In the genomic region with DNA sequence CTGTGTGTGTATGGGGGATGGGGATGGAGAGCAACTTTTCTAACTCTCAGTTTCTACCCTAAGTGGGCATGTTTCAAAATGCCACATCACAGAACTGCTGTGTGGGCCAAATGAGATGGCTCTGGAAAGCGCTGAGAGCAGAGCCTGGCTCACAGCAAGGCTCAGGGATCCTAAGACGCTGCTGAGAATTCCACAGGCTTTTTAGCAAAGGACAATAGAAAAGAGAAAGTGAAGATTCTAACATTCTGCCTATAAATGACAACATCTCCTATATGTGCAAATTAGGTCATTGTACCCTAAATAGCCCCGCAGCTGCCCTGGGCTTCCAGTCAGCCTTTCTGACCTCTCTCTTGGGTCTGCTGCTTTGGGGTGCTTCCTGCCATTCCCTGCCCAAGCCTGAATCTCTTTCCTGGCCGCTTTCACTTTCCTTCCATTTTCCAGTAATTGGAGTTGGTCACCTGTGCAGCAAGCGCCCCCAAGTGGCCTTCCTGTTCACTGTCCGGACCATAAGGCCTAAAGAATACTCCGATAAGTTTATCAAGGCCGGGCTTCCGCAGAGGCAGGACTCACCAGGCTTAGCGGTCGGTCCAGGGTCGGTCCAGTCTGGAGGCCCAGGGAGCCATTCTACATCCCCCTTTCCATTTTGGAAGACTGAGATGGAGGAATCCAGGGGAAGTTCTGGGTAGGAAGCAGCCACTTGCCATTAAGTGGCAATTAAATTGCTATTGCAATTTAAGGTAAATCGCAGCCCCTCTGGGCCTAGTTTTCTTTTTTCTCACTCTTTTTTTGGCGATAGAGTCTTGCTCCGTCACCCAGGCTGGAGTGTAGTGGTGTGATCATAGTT, we compare ENCODE assay signal across 1 cellular context.
TF ChIP-seq lines count a peak whose summit lies in the region.

No MANE protein-coding gene starts in this region.

TF ChIP-seq in K562, 482 proteins besides CTCF, POLR2A, EP300 and RAD21 (continued from another document and continues in another):
- TF ChIP-seq, protein P1, sequence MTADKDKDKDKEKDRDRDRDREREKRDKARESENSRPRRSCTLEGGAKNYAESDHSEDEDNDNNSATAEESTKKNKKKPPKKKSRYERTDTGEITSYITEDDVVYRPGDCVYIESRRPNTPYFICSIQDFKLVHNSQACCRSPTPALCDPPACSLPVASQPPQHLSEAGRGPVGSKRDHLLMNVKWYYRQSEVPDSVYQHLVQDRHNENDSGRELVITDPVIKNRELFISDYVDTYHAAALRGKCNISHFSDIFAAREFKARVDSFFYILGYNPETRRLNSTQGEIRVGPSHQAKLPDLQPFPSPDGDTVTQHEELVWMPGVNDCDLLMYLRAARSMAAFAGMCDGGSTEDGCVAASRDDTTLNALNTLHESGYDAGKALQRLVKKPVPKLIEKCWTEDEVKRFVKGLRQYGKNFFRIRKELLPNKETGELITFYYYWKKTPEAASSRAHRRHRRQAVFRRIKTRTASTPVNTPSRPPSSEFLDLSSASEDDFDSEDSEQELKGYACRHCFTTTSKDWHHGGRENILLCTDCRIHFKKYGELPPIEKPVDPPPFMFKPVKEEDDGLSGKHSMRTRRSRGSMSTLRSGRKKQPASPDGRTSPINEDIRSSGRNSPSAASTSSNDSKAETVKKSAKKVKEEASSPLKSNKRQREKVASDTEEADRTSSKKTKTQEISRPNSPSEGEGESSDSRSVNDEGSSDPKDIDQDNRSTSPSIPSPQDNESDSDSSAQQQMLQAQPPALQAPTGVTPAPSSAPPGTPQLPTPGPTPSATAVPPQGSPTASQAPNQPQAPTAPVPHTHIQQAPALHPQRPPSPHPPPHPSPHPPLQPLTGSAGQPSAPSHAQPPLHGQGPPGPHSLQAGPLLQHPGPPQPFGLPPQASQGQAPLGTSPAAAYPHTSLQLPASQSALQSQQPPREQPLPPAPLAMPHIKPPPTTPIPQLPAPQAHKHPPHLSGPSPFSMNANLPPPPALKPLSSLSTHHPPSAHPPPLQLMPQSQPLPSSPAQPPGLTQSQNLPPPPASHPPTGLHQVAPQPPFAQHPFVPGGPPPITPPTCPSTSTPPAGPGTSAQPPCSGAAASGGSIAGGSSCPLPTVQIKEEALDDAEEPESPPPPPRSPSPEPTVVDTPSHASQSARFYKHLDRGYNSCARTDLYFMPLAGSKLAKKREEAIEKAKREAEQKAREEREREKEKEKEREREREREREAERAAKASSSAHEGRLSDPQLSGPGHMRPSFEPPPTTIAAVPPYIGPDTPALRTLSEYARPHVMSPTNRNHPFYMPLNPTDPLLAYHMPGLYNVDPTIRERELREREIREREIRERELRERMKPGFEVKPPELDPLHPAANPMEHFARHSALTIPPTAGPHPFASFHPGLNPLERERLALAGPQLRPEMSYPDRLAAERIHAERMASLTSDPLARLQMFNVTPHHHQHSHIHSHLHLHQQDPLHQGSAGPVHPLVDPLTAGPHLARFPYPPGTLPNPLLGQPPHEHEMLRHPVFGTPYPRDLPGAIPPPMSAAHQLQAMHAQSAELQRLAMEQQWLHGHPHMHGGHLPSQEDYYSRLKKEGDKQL (CRISPR knock-in tag; IDR thresholded peaks at IDR 0.05; ENCODE audit: borderline replicate concordance), result no peak
- no peak for TF ChIP-seq RBM22 (IDR thresholded peaks at IDR 0.05; ENCODE audit: low read depth, low read length, poor library complexity, severe bottlenecking)
- 0 out of 2 replicates have a peak, but pooled peaks have one; percentile 23 for TF ChIP-seq C11orf30 (IDR thresholded peaks at IDR 0.05; ENCODE audit: low read depth)
- TF ChIP-seq KDM4B (IDR thresholded peaks at IDR 0.05; ENCODE audit: borderline replicate concordance in 2 of 2, low read depth in 1 of 2), result no peak
- no peak for TF ChIP-seq ZNF707 (CRISPR knock-in tag; conservative IDR thresholded peaks at IDR 0.05)
- TF ChIP-seq ELF1 (tag; IDR thresholded peaks at IDR 0.05), result peak; percentile 75
- peak; percentile 44 for TF ChIP-seq KDM5B (IDR thresholded peaks at IDR 0.05; ENCODE audit: insufficient replicate concordance, low read depth, low read length)
- no peak for TF ChIP-seq CBFB (CRISPR knock-in tag; IDR thresholded peaks at IDR 0.05)
- no peak for TF ChIP-seq ZFP1 (CRISPR knock-in tag; IDR thresholded peaks at IDR 0.05)
- no peak for TF ChIP-seq ZBTB17 (CRISPR knock-in tag; IDR thresholded peaks at IDR 0.05)
- no peak for TF ChIP-seq SRSF3 (IDR thresholded peaks at IDR 0.05; ENCODE audit: insufficient read depth, low read length)
- no peak for TF ChIP-seq FUS (optimal IDR thresholded peaks at IDR 0.05; ENCODE audit: low read depth, low read length)
- TF ChIP-seq, protein P2, sequence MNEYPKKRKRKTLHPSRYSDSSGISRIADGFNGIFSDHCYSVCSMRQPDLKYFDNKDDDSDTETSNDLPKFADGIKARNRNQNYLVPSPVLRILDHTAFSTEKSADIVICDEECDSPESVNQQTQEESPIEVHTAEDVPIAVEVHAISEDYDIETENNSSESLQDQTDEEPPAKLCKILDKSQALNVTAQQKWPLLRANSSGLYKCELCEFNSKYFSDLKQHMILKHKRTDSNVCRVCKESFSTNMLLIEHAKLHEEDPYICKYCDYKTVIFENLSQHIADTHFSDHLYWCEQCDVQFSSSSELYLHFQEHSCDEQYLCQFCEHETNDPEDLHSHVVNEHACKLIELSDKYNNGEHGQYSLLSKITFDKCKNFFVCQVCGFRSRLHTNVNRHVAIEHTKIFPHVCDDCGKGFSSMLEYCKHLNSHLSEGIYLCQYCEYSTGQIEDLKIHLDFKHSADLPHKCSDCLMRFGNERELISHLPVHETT (CRISPR knock-in tag; conservative IDR thresholded peaks at IDR 0.05 in 1 of 2, IDR thresholded peaks at IDR 0.05 in 1 of 2), result peak in 1 of 2 experiments; percentile 72; a peak in 1 of 4 replicates
- TF ChIP-seq, protein P3, sequence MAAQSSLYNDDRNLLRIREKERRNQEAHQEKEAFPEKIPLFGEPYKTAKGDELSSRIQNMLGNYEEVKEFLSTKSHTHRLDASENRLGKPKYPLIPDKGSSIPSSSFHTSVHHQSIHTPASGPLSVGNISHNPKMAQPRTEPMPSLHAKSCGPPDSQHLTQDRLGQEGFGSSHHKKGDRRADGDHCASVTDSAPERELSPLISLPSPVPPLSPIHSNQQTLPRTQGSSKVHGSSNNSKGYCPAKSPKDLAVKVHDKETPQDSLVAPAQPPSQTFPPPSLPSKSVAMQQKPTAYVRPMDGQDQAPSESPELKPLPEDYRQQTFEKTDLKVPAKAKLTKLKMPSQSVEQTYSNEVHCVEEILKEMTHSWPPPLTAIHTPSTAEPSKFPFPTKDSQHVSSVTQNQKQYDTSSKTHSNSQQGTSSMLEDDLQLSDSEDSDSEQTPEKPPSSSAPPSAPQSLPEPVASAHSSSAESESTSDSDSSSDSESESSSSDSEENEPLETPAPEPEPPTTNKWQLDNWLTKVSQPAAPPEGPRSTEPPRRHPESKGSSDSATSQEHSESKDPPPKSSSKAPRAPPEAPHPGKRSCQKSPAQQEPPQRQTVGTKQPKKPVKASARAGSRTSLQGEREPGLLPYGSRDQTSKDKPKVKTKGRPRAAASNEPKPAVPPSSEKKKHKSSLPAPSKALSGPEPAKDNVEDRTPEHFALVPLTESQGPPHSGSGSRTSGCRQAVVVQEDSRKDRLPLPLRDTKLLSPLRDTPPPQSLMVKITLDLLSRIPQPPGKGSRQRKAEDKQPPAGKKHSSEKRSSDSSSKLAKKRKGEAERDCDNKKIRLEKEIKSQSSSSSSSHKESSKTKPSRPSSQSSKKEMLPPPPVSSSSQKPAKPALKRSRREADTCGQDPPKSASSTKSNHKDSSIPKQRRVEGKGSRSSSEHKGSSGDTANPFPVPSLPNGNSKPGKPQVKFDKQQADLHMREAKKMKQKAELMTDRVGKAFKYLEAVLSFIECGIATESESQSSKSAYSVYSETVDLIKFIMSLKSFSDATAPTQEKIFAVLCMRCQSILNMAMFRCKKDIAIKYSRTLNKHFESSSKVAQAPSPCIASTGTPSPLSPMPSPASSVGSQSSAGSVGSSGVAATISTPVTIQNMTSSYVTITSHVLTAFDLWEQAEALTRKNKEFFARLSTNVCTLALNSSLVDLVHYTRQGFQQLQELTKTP (IDR thresholded peaks at IDR 0.05; ENCODE audit: low read depth in 1 of 2, partially characterized antibody in 2 of 2), result peak in 1 of 2 experiments; percentile 76
- peak; percentile 61; the same call in 1 of the 2 replicates for TF ChIP-seq MTA1 (IDR thresholded peaks at IDR 0.05; ENCODE audit: borderline replicate concordance)
- TF ChIP-seq ZNF41 (CRISPR knock-in tag; conservative IDR thresholded peaks at IDR 0.05), result no peak
- no peak for TF ChIP-seq SRSF9 (IDR thresholded peaks at IDR 0.05; ENCODE audit: borderline replicate concordance, low read depth, low read length)
- TF ChIP-seq, protein P4, sequence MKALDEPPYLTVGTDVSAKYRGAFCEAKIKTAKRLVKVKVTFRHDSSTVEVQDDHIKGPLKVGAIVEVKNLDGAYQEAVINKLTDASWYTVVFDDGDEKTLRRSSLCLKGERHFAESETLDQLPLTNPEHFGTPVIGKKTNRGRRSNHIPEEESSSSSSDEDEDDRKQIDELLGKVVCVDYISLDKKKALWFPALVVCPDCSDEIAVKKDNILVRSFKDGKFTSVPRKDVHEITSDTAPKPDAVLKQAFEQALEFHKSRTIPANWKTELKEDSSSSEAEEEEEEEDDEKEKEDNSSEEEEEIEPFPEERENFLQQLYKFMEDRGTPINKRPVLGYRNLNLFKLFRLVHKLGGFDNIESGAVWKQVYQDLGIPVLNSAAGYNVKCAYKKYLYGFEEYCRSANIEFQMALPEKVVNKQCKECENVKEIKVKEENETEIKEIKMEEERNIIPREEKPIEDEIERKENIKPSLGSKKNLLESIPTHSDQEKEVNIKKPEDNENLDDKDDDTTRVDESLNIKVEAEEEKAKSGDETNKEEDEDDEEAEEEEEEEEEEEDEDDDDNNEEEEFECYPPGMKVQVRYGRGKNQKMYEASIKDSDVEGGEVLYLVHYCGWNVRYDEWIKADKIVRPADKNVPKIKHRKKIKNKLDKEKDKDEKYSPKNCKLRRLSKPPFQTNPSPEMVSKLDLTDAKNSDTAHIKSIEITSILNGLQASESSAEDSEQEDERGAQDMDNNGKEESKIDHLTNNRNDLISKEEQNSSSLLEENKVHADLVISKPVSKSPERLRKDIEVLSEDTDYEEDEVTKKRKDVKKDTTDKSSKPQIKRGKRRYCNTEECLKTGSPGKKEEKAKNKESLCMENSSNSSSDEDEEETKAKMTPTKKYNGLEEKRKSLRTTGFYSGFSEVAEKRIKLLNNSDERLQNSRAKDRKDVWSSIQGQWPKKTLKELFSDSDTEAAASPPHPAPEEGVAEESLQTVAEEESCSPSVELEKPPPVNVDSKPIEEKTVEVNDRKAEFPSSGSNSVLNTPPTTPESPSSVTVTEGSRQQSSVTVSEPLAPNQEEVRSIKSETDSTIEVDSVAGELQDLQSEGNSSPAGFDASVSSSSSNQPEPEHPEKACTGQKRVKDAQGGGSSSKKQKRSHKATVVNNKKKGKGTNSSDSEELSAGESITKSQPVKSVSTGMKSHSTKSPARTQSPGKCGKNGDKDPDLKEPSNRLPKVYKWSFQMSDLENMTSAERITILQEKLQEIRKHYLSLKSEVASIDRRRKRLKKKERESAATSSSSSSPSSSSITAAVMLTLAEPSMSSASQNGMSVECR (CRISPR knock-in tag; IDR thresholded peaks at IDR 0.05), result no peak
- no peak for TF ChIP-seq PPARD (CRISPR knock-in tag; IDR thresholded peaks at IDR 0.05)
- TF ChIP-seq KLF1 (tag; IDR thresholded peaks at IDR 0.05), result no peak
- TF ChIP-seq, protein P5, sequence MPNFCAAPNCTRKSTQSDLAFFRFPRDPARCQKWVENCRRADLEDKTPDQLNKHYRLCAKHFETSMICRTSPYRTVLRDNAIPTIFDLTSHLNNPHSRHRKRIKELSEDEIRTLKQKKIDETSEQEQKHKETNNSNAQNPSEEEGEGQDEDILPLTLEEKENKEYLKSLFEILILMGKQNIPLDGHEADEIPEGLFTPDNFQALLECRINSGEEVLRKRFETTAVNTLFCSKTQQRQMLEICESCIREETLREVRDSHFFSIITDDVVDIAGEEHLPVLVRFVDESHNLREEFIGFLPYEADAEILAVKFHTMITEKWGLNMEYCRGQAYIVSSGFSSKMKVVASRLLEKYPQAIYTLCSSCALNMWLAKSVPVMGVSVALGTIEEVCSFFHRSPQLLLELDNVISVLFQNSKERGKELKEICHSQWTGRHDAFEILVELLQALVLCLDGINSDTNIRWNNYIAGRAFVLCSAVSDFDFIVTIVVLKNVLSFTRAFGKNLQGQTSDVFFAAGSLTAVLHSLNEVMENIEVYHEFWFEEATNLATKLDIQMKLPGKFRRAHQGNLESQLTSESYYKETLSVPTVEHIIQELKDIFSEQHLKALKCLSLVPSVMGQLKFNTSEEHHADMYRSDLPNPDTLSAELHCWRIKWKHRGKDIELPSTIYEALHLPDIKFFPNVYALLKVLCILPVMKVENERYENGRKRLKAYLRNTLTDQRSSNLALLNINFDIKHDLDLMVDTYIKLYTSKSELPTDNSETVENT (CRISPR knock-in tag; IDR thresholded peaks at IDR 0.05), result peak; percentile 61; the same call in 1 of the 2 replicates
- peak; percentile 51; the same call in 1 of the 2 replicates for TF ChIP-seq POLR2G (IDR thresholded peaks at IDR 0.05; ENCODE audit: low read depth, low read length)
- TF ChIP-seq, protein P6, sequence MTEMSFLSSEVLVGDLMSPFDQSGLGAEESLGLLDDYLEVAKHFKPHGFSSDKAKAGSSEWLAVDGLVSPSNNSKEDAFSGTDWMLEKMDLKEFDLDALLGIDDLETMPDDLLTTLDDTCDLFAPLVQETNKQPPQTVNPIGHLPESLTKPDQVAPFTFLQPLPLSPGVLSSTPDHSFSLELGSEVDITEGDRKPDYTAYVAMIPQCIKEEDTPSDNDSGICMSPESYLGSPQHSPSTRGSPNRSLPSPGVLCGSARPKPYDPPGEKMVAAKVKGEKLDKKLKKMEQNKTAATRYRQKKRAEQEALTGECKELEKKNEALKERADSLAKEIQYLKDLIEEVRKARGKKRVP (CRISPR knock-in tag; IDR thresholded peaks at IDR 0.05), result peak; percentile 18; the same call in 1 of the 2 replicates
- TF ChIP-seq, protein P7, sequence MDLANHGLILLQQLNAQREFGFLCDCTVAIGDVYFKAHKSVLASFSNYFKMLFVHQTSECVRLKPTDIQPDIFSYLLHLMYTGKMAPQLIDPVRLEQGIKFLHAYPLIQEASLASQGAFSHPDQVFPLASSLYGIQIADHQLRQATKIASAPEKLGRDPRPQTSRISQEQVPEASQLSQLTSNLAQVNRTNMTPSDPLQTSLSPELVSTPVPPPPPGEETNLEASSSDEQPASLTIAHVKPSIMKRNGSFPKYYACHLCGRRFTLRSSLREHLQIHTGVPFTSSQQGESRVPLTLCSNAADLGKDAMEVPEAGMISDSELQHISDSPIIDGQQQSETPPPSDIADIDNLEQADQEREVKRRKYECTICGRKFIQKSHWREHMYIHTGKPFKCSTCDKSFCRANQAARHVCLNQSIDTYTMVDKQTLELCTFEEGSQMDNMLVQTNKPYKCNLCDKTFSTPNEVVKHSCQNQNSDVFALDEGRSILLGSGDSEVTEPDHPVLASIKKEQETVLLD (IDR thresholded peaks at IDR 0.05), result peak; percentile 49; the same call in 1 of the 2 replicates
- no peak for TF ChIP-seq MTF1 (CRISPR knock-in tag; IDR thresholded peaks at IDR 0.05; ENCODE audit: borderline replicate concordance)
- no peak for TF ChIP-seq ZNF197 (CRISPR knock-in tag; IDR thresholded peaks at IDR 0.05; ENCODE audit: low read depth)
- no peak for TF ChIP-seq KDM2B (CRISPR knock-in tag; IDR thresholded peaks at IDR 0.05)
- TF ChIP-seq CXXC5 (CRISPR knock-in tag; IDR thresholded peaks at IDR 0.05), result no peak
- TF ChIP-seq, protein P8, sequence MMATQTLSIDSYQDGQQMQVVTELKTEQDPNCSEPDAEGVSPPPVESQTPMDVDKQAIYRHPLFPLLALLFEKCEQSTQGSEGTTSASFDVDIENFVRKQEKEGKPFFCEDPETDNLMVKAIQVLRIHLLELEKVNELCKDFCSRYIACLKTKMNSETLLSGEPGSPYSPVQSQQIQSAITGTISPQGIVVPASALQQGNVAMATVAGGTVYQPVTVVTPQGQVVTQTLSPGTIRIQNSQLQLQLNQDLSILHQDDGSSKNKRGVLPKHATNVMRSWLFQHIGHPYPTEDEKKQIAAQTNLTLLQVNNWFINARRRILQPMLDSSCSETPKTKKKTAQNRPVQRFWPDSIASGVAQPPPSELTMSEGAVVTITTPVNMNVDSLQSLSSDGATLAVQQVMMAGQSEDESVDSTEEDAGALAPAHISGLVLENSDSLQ (IDR thresholded peaks at IDR 0.05), result no peak
